In the genomic region with DNA sequence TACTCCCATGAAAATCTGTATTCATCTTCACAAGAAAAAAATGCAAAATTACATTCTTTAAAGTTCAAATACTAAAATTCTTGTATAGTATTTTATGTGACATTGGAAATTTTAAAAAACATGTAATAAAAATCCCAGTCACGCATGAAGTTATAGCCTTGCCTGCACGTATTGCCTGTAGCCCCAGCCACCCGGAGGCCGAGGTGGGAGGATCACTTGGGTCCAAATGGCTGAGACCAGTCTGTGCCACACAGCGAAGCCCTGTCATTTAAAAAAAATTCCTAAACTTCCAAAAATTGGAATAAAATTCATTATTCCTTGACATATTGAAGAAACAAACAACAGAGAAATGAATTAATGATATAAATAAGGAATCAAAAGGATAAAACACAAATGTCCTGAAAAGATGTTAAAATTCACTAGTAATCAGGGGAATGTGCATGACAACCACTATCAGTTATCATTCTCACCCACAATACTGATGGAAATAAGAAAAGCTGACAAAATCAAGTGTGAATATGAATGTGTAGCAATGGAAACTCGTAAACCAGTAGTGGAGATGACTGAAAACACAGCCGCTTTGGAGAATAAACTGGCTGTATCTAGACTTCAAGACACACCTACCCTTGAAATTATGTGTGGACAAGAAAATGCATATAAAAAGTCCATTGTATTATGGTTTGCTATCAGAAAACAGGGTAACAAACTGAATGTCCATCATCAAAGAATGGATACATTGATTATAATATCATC, we compare ENCODE assay signal across 15 cellular contexts. TPM values are rescaled to one million over a fixed set of nuclear protein-coding genes. Genes with fewer than 3 reads are reported as not detected.
A peak's percentile ranks its signal among the peaks of the same experiment; 100 is the strongest.
DNase-seq lines count a peak whose midpoint lies in the region; FAIRE-seq and TF ChIP-seq lines count a peak whose summit lies in the region.
"Had no signal": no experiment of that assay in that cellular context is flagged by ENCODE, and none has a peak within 500 bp of the region (broad histone marks: within the 10 kb centered on the region; RNA-seq: fewer than 3 reads in every experiment).

No MANE protein-coding gene starts in this region.

- no peak for TF ChIP-seq EP300 in suprapubic skin (IDR thresholded peaks at IDR 0.05)

- H3K27me3 Mint-ChIP-seq in activated naive CD4-positive, alpha-beta T cell treated with anti-CD3 and anti-CD28 coated beads, Interleukin-2, amount 50 U/mL, for 24 hours: no peaks in the 10 kb centered on the region

- TF ChIP-seq CTCF in OCI-LY7 (conservative IDR thresholded peaks at IDR 0.05; ENCODE audit: low read length): 0 out of 2 replicates have a peak, but pooled peaks have one; percentile 18
- TF ChIP-seq CTCF in endothelial cell of umbilical vein (IDR thresholded peaks at IDR 0.05; ENCODE audit: extremely low read depth in 1 of 2, insufficient read depth in 1 of 2, low read depth in 1 of 2, low read length in 2 of 2): no peak
- TF ChIP-seq CTCF in suprapubic skin (IDR thresholded peaks at IDR 0.05): no peak

- H3K4me3 ChIP-seq in OCI-LY7 (ENCODE audit: low read depth, low read length, poor library complexity, severe bottlenecking) (peak overlapping the region; percentile 69), endothelial cell of umbilical vein (replicated peaks in 1 of 3; ENCODE audit: insufficient read depth in 1 of 3, low read depth in 1 of 3, low read length in 3 of 3) (peak overlapping the region; percentile 10 to 60 (median 51)), suprapubic skin (peak overlapping the region; percentile 39)
- H3K4me3 ChIP-seq: lung had no signal

- peaks cover 63% of the 10 kb centered on the region for H3K4me1 ChIP-seq in OCI-LY7 (ENCODE audit: insufficient read depth, low read length, poor library complexity, severe bottlenecking)
- H3K4me1 ChIP-seq in endothelial cell of umbilical vein (ENCODE audit: control insufficient read depth, extremely low read depth, insufficient read depth, low read length): peaks cover 65% of the 10 kb centered on the region
- no peaks in the 10 kb centered on the region for H3K4me1 ChIP-seq in suprapubic skin
- H3K4me1 ChIP-seq: testis had no signal

- peaks cover 22% of the 10 kb centered on the region for H3K36me3 Mint-ChIP-seq in activated naive CD4-positive, alpha-beta T cell treated with anti-CD3 and anti-CD28 coated beads, Interleukin-2, amount 50 U/mL, for 24 hours

- no peaks in the 10 kb centered on the region for H3K27me3 ChIP-seq in endothelial cell of umbilical vein (ENCODE audit: control insufficient read depth in 2 of 2, insufficient read depth in 2 of 2, low read length in 2 of 2)
- no peaks in the 10 kb centered on the region for H3K27me3 ChIP-seq in suprapubic skin
- H3K27me3 ChIP-seq: pancreas, testis had no signal

- H3K9me3 Mint-ChIP-seq in activated naive CD4-positive, alpha-beta T cell treated with anti-CD3 and anti-CD28 coated beads, Interleukin-2, amount 50 U/mL, for 24 hours: no peaks in the 10 kb centered on the region

- DNase-seq in activated naive CD4-positive, alpha-beta T cell treated with anti-CD3 and anti-CD28 coated beads, Interleukin-2, amount 50 U/mL, for 16 hours: no peak
- DNase-seq in OCI-LY7 (ENCODE audit: low spot score) (no peak), endothelial cell of umbilical vein (ENCODE audit: low read depth, low spot score) (no peak), suprapubic skin (ENCODE audit: low spot score in 2 of 2) (no peak), HTR-8/SVneo (ENCODE audit: insufficient read length, low spot score) (no peak), NCI-H146 treated with DMSO at 0.1 percent for 48 hours (lab: John Stamatoyannopoulos, UW; ENCODE audit: unreplicated experiment) (no peak), ureter (ENCODE audit: low spot score) (no peak)
- DNase-seq: GDM1, glutamatergic neuron, H9, NCI-H2227 treated with DMSO at 0.1 percent for 48 hours, pancreas, testis had no signal

- peak overlapping the region; percentile 77 for H3K9ac ChIP-seq in endothelial cell of umbilical vein (replicated peaks; ENCODE audit: extremely low read depth, insufficient read depth, low read length)

- CTCF ChIA-PET in OCI-LY7 (lab: Charles Lee; ENCODE audit: unreplicated experiment) (no interaction called here), endothelial cell of umbilical vein (lab: Charles Lee) (no interaction called here)

- H3K4me3 Mint-ChIP-seq in activated naive CD4-positive, alpha-beta T cell treated with anti-CD3 and anti-CD28 coated beads, Interleukin-2, amount 50 U/mL, for 24 hours: peak overlapping the region; percentile 93
- H3K4me3 Mint-ChIP-seq: H9 had no signal

- H4K20me1 ChIP-seq in OCI-LY7 (ENCODE audit: insufficient read depth, low read length) (no peaks in the 10 kb centered on the region), endothelial cell of umbilical vein (replicated peaks; ENCODE audit: control insufficient read depth, extremely low read depth, insufficient read depth, low read length) (no peaks in the 10 kb centered on the region)

- no peaks in the 10 kb centered on the region for H3K9me1 ChIP-seq in endothelial cell of umbilical vein (replicated peaks; ENCODE audit: control insufficient read depth, extremely low read depth, insufficient read depth, low read length)

- H3K9me3 ChIP-seq in OCI-LY7 (ENCODE audit: low read length) (no peaks in the 10 kb centered on the region), endothelial cell of umbilical vein (replicated peaks; ENCODE audit: control insufficient read depth, insufficient read depth, low read length) (no peaks in the 10 kb centered on the region), suprapubic skin (no peaks in the 10 kb centered on the region)
- H3K9me3 ChIP-seq: pancreas, testis had no signal

- H3K27ac ChIP-seq in OCI-LY7 (ENCODE audit: low read depth, low read length, poor library complexity, severe bottlenecking) (peak overlapping the region; percentile 92), endothelial cell of umbilical vein (ENCODE audit: insufficient read depth, low read depth, low read length) (peak overlapping the region; percentile 80), suprapubic skin (no peak overlapping the region)

- no peaks in the 10 kb centered on the region for H3K9me2 ChIP-seq in OCI-LY7 (ENCODE audit: insufficient read depth, low read length)

- TF ChIP-seq POLR2A in endothelial cell of umbilical vein (IDR thresholded peaks at IDR 0.05; ENCODE audit: low read depth, low read length) (no peak), suprapubic skin (IDR thresholded peaks at IDR 0.05) (no peak)

- POLR2A ChIA-PET in OCI-LY7 (lab: Charles Lee) (interaction anchor here (0.7 kb wide), 1 partner anchor 140 kb away, joined by 3 read pairs; no protein-coding TSS in a partner anchor), endothelial cell of umbilical vein (lab: Charles Lee) (interaction anchor here (1.2 kb wide), 1 partner anchor 11 kb away, joined by 3 read pairs; no protein-coding TSS in a partner anchor)

- peaks cover 75% of the 10 kb centered on the region for H3K4me1 Mint-ChIP-seq in activated naive CD4-positive, alpha-beta T cell treated with anti-CD3 and anti-CD28 coated beads, Interleukin-2, amount 50 U/mL, for 24 hours

- H3K79me2 ChIP-seq in OCI-LY7 (ENCODE audit: insufficient read depth, low read depth, low read length): peaks cover 73% of the 10 kb centered on the region; the same call in 1 of the 2 replicates
- H3K79me2 ChIP-seq in endothelial cell of umbilical vein (ENCODE audit: control insufficient read depth, insufficient read depth, low read length): peaks cover 46% of the 10 kb centered on the region

- H3K4me2 ChIP-seq in OCI-LY7 (ENCODE audit: low read length): peak overlapping the region; percentile 89
- peak overlapping the region; percentile 100 for H3K4me2 ChIP-seq in endothelial cell of umbilical vein (ENCODE audit: insufficient read depth, low read length)

- BruUV-seq in OCI-LY7 (replicated peaks; lab: Mats Ljungman, UMichigan): no TSS peak
- no TSS peak for BruUV-seq in endothelial cell of umbilical vein (replicated peaks; lab: Mats Ljungman, UMichigan)

- H3K27ac Mint-ChIP-seq in activated naive CD4-positive, alpha-beta T cell treated with anti-CD3 and anti-CD28 coated beads, Interleukin-2, amount 50 U/mL, for 24 hours: peak overlapping the region; percentile 80
- H3K27ac Mint-ChIP-seq: H9 had no signal

- H2AFZ ChIP-seq in OCI-LY7 (ENCODE audit: low read length): peak overlapping the region; percentile 94; the same call in 1 of the 2 replicates
- no peak overlapping the region for H2AFZ ChIP-seq in endothelial cell of umbilical vein (ENCODE audit: low read depth, low read length)

- WGBS in suprapubic skin: 88% methylated on average over 7 of the region's 7 CpGs

- intact Hi-C loops in OCI-LY7 (cut with micrococcal nuclease; ENCODE audit: unreplicated experiment) (no loop called here), endothelial cell of umbilical vein (cut with micrococcal nuclease) (loop anchor here (2.0 kb wide), 3 partner anchors 43 to 125 kb away; partner anchors contain the start of genes LIG1 and ZSWIM9)

- H3K36me3 ChIP-seq in OCI-LY7 (ENCODE audit: insufficient read depth, low read length) (peaks cover 41% of the 10 kb centered on the region), endothelial cell of umbilical vein (ENCODE audit: control insufficient read depth in 2 of 2, extremely low read depth in 1 of 2, insufficient read depth in 2 of 2, low read length in 2 of 2) (peaks cover 0 to 15% of the 10 kb centered on the region in 2 experiments), suprapubic skin (peaks cover 4% of the 10 kb centered on the region)

- FAIRE-seq in endothelial cell of umbilical vein (lab: Jason Lieb, UNC) (no peak), HTR-8/SVneo (lab: Jason Lieb, UNC) (no peak)

- dilution Hi-C loops in endothelial cell of umbilical vein (cut with MboI; ENCODE audit: extremely low pct_ligation_motif_present, low sequenced_read_pairs): no loop called here

RNA-seq across cellular contexts. Expression of gene CARD8, which starts 7.5 kb away (rescaled TPM):
- 51.0 and 52.5 TPM in 2 replicates for total RNA-seq in OCI-LY7 (2014; rRNA removed; shearing (Covaris generic))
- total RNA-seq in OCI-LY7 (2022) (56.1 and 82.9 TPM in 2 replicates), endothelial cell of umbilical vein (123 and 156 TPM in 2 replicates), suprapubic skin (10 to 100 TPM; 11.5 to 40.6 (median 18.7) TPM), ureter (47.3 TPM)
- 57.3 and 64.6 TPM in 2 replicates for polyA plus RNA-seq in endothelial cell of umbilical vein
- polyA plus RNA-seq in endothelial cell of umbilical vein (2011; cell fraction: cytosol; rRNA removed): 53.3 and 56.2 TPM in 2 replicates
- polyA plus RNA-seq in endothelial cell of umbilical vein (2011; cell fraction: nucleus; rRNA removed): 398 and 519 TPM in 2 replicates
- polyA plus RNA-seq in endothelial cell of umbilical vein (2012): 158 and 170 TPM in 2 replicates
- 67.7 and 82.8 TPM in 2 replicates for polyA minus RNA-seq in endothelial cell of umbilical vein
- polyA minus RNA-seq in endothelial cell of umbilical vein (2011; cell fraction: cytosol; rRNA and poly(A)+ RNA removed): 4.3 TPM
- 143 and 242 TPM in 2 replicates for polyA minus RNA-seq in endothelial cell of umbilical vein (2011; cell fraction: nucleus; rRNA and poly(A)+ RNA removed)

RNA-seq across cellular contexts. Expression of gene ZNF114, which starts 21.6 kb away (rescaled TPM):
- total RNA-seq in OCI-LY7 (2014; rRNA removed; shearing (Covaris generic)): not detected in 2 replicates
- total RNA-seq in OCI-LY7 (2022) (not detected in 2 replicates), endothelial cell of umbilical vein (0.39 and 1.5 TPM in 2 replicates), suprapubic skin (not detected), ureter (0.44 TPM)
- polyA plus RNA-seq in endothelial cell of umbilical vein: 0.12 and 0.38 TPM in 2 replicates
- 0.44 and 0.68 TPM in 2 replicates for polyA plus RNA-seq in endothelial cell of umbilical vein (2011; cell fraction: cytosol; rRNA removed)
- polyA plus RNA-seq in endothelial cell of umbilical vein (2011; cell fraction: nucleus; rRNA removed): 0.24 and 0.34 TPM in 2 replicates
- 0.35 and 0.36 TPM in 2 replicates for polyA plus RNA-seq in endothelial cell of umbilical vein (2012)
- 1.1 TPM in 1 of 2 replicates, not detected in the other for polyA minus RNA-seq in endothelial cell of umbilical vein
- polyA minus RNA-seq in endothelial cell of umbilical vein (2011; cell fraction: cytosol; rRNA and poly(A)+ RNA removed): 5.5 TPM
- 0.48 and 0.96 TPM in 2 replicates for polyA minus RNA-seq in endothelial cell of umbilical vein (2011; cell fraction: nucleus; rRNA and poly(A)+ RNA removed)
